Comparison of ENCODE assay signal across 8 cellular contexts in the genomic region with DNA sequence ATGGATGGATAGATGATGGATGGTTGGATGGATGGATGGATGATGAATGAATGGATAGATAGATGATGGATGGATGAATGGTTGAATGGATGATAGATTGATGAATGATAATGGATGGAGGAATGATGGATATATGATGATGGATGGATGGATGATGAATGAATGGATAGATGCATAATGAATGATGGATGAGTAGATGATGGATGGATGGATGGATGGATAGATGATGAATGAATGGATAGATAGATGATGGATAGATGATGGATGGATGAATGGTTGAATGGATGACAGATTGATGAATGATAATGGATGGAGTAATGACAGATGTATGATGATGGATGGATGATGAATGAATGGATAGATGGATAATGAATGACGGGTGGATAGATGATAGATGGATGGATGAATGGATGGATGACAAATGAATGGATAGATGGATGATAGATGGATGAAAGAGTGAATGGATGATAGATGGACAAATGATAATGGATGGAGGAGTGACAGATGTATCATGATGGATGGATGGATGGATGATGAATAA.
"Had no signal": no experiment of that assay in that cellular context is flagged by ENCODE, and none has a peak within 500 bp of the region (broad histone marks: within the 10 kb centered on the region; RNA-seq: fewer than 3 reads in every experiment).

No MANE protein-coding gene starts in this region.

- DNase-seq: GM23248, GOT3, H9, HCEC 1CT, KG1 had no signal

- ATAC-seq: K562 had no signal

- H3K4me3 Mint-ChIP-seq: H9 had no signal

- FAIRE-seq: H54, HTR-8/SVneo, K562 had no signal

- H3K9ac ChIP-seq: GM23248 had no signal

- H3K4me3 ChIP-seq: GM23248, K562 had no signal

- H3K27ac Mint-ChIP-seq: H9 had no signal

- H2AFZ ChIP-seq: GM23248 had no signal

- H3K9me3 Mint-ChIP-seq: H9 had no signal

- H3K27ac ChIP-seq: GM23248 had no signal
